ENCODE assay signal across 21 cellular contexts in the genomic region with DNA sequence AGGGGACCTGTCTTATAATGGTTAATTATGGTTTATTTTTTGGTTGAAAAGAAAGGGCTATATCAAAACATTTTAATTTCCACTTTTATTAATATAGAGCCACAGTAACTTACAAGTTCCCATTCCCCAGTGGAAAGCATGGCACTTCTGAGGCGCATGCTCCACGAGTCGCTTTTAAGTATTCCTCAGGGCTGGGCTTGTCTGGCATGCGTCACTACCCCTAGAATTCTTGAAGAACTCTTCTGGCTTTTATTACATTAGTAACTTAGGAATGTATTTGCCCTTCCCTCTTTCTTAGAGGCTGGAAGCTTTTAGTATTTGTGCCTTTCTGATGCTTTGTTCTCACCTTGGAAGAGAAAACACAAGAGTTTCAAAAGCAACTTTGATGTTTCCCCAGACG.
DNase-seq lines count a peak whose midpoint lies in the region; ATAC-seq, FAIRE-seq and TF ChIP-seq lines count a peak whose summit lies in the region.
"Had no signal": no experiment of that assay in that cellular context is flagged by ENCODE, and none has a peak within 500 bp of the region (broad histone marks: within the 10 kb centered on the region; RNA-seq: fewer than 3 reads in every experiment).

No MANE protein-coding gene starts in this region.

- peaks cover 34% of the 10 kb centered on the region for H3K36me3 Mint-ChIP-seq in mesothelial cell of epicardium
- peaks cover 71% of the 10 kb centered on the region for H3K36me3 Mint-ChIP-seq in activated CD8-positive, alpha-beta T cell treated with anti-CD3 and anti-CD28 coated beads, Interleukin-2, amount 10 ng/mL, durations not matched to agents 7 days and 5 days (ENCODE audit: low read depth)

- no peaks in the 10 kb centered on the region for H3K9me3 Mint-ChIP-seq in mesothelial cell of epicardium
- no peaks in the 10 kb centered on the region for H3K9me3 Mint-ChIP-seq in activated CD8-positive, alpha-beta T cell treated with anti-CD3 and anti-CD28 coated beads, Interleukin-2, amount 10 ng/mL, durations not matched to agents 7 days and 5 days (ENCODE audit: insufficient read depth)
- H3K9me3 Mint-ChIP-seq: activated naive CD8-positive, alpha-beta T cell treated with anti-CD3 and anti-CD28 coated beads, Interleukin-2, amount 50 U/mL, for 24 hours; T-helper 1 cell treated with Interleukin-12 subunit alpha and Interleukin-12 subunit beta and Interleukin-4 antibody, amounts not matched to agents 30 μg/mL and 1 μg/mL, for 36 hours had no signal

- H3K9me2 ChIP-seq in MM.1S (replicated peaks; ENCODE audit: insufficient read depth, low read length), result no peaks in the 10 kb centered on the region

- no peak overlapping the region for H2AFZ ChIP-seq in MM.1S (ENCODE audit: low read length)

- WGBS in heart left ventricle, 4 donors, result 81 to 92% (median 88%) methylated on average over 5 of the region's 5 CpGs
- WGBS in thyroid gland, 2 donors, result 65 to 73% methylated on average over 5 of the region's 5 CpGs

- no peak overlapping the region for H3K4me3 ChIP-seq in heart left ventricle
- H3K4me3 ChIP-seq in bronchial epithelial cell (ENCODE audit: low read depth, low read length), result no peak overlapping the region
- H3K4me3 ChIP-seq in thyroid gland (replicated peaks in 1 of 3), result no peak overlapping the region
- no peak overlapping the region for H3K4me3 ChIP-seq in MM.1S (ENCODE audit: low read length)
- H3K4me3 ChIP-seq: A549, BLaER1 had no signal

- TF ChIP-seq POLR2A in heart left ventricle (IDR thresholded peaks at IDR 0.05), result no peak
- TF ChIP-seq POLR2A in thyroid gland (IDR thresholded peaks at IDR 0.05), result no peak

- H3K27me3 ChIP-seq in heart left ventricle (no peaks in the 10 kb centered on the region), bronchial epithelial cell (ENCODE audit: control insufficient read depth, insufficient read depth, low read length) (no peaks in the 10 kb centered on the region), thyroid gland (no peaks in the 10 kb centered on the region), MM.1S (replicated peaks; ENCODE audit: insufficient read depth, low read length) (no peaks in the 10 kb centered on the region)
- H3K27me3 ChIP-seq: BLaER1 had no signal

- CTCF ChIA-PET in activated CD8-positive, alpha-beta T cell treated with anti-CD3 and anti-CD28 coated beads, Interleukin-2, amount 10 ng/mL, durations not matched to agents 7 days and 5 days (lab: Charles Lee), result interaction anchor here (0.9 to 1.2 kb wide), 2 partner anchors 50 to 81 kb away, joined by 3 read pairs; partner anchors contain the start of gene ESR2

- no peak overlapping the region for H3K4me2 ChIP-seq in MM.1S (ENCODE audit: low read depth, low read length)
- H3K4me2 ChIP-seq: A549, BLaER1 had no signal

- H3K27ac ChIP-seq in heart left ventricle, result peak overlapping the region in 8 of 12 donors; percentile 11 to 89 (median 75)
- H3K27ac ChIP-seq in thyroid gland, result peak overlapping the region; percentile 67 to 92 (median 73)
- H3K27ac ChIP-seq in MM.1S (ENCODE audit: low read length), result no peak overlapping the region
- H3K27ac ChIP-seq: A549, BLaER1 had no signal

- H3K9me3 ChIP-seq in heart left ventricle, result no peaks in the 10 kb centered on the region
- no peaks in the 10 kb centered on the region for H3K9me3 ChIP-seq in thyroid gland
- H3K9me3 ChIP-seq in MM.1S (replicated peaks; ENCODE audit: insufficient read depth, low read length), result no peaks in the 10 kb centered on the region
- H3K9me3 ChIP-seq: A549, BLaER1 had no signal

- H3K9ac ChIP-seq in MM.1S (ENCODE audit: low read length), result no peak overlapping the region
- H3K9ac ChIP-seq: BLaER1 had no signal

- H4K20me1 ChIP-seq in MM.1S (ENCODE audit: insufficient read depth, low read length), result no peaks in the 10 kb centered on the region
- H4K20me1 ChIP-seq: BLaER1 had no signal

- ATAC-seq in heart left ventricle, result no peak
- ATAC-seq in Right ventricle myocardium superior (ENCODE audit: poor library complexity), result no peak
- ATAC-seq in activated CD8-positive, alpha-beta T cell treated with anti-CD3 and anti-CD28 coated beads, Interleukin-2, amount 10 ng/mL, durations not matched to agents 7 days and 5 days, result no peak
- ATAC-seq: A549; activated naive CD8-positive, alpha-beta T cell treated with anti-CD3 and anti-CD28 coated beads, Interleukin-2, amount 50 U/mL, for 24 hours had no signal

- no peak for FAIRE-seq in bronchial epithelial cell (lab: Jason Lieb, UNC)
- FAIRE-seq: A549, frontal cortex, GM18507 had no signal

- H3K4me3 Mint-ChIP-seq in mesothelial cell of epicardium, result no peak overlapping the region
- no peak overlapping the region for H3K4me3 Mint-ChIP-seq in activated CD8-positive, alpha-beta T cell treated with anti-CD3 and anti-CD28 coated beads, Interleukin-2, amount 10 ng/mL, durations not matched to agents 7 days and 5 days
- H3K4me3 Mint-ChIP-seq: activated naive CD8-positive, alpha-beta T cell treated with anti-CD3 and anti-CD28 coated beads, Interleukin-2, amount 50 U/mL, for 24 hours; T-helper 1 cell treated with Interleukin-12 subunit alpha and Interleukin-12 subunit beta and Interleukin-4 antibody, amounts not matched to agents 30 μg/mL and 1 μg/mL, for 36 hours had no signal

- DNase-seq in heart left ventricle (no peak), Right ventricle myocardium superior (no peak), bronchial epithelial cell (ENCODE audit: low read depth) (peak; percentile 86), mesothelial cell of epicardium (ENCODE audit: low spot score in 2 of 2, unreplicated experiment in 2 of 2) (no peak), thyroid gland (peak; percentile 66 to 71), MM.1S (no peak), NCI-H1694 (lab: John Stamatoyannopoulos, UW) (no peak)
- no peak for DNase-seq in activated CD8-positive, alpha-beta T cell treated with anti-CD3 and anti-CD28 coated beads, Interleukin-2, amount 10 ng/mL, durations not matched to agents 7 days and 5 days
- DNase-seq: activated CD4-positive, alpha-beta T cell treated with anti-CD3 and anti-CD28 coated beads for 48 hours; activated naive CD8-positive, alpha-beta T cell treated with anti-CD3 and anti-CD28 coated beads, Interleukin-2, amount 50 U/mL, for 24 hours; caudate nucleus; NCI-H1436; NCI-H774; OCI-M1; SHP77 treated with DMSO at 0.1 percent for 48 hours; stimulated activated CD4-positive, alpha-beta T cell treated with anti-CD3 and anti-CD28 coated beads, Interleukin-12 subunit alpha, Interleukin-12 subunit beta, amount 100 ng/mL, for 4 hours had no signal

- peaks cover 0 to 99% (median 93%) of the 10 kb centered on the region in 9 donors for H3K36me3 ChIP-seq in heart left ventricle
- peaks cover 39% of the 10 kb centered on the region for H3K36me3 ChIP-seq in bronchial epithelial cell (ENCODE audit: control insufficient read depth, insufficient read depth, low read length)
- H3K36me3 ChIP-seq in thyroid gland, result peaks cover 66 to 84% of the 10 kb centered on the region in 2 donors
- no peaks in the 10 kb centered on the region for H3K36me3 ChIP-seq in MM.1S (replicated peaks; ENCODE audit: insufficient read depth, low read length)

- peak overlapping the region; percentile 96 for H3K27ac Mint-ChIP-seq in mesothelial cell of epicardium
- no peak overlapping the region for H3K27ac Mint-ChIP-seq in activated CD8-positive, alpha-beta T cell treated with anti-CD3 and anti-CD28 coated beads, Interleukin-2, amount 10 ng/mL, durations not matched to agents 7 days and 5 days
- H3K27ac Mint-ChIP-seq: activated naive CD8-positive, alpha-beta T cell treated with anti-CD3 and anti-CD28 coated beads, Interleukin-2, amount 50 U/mL, for 24 hours; T-helper 1 cell treated with Interleukin-12 subunit alpha and Interleukin-12 subunit beta and Interleukin-4 antibody, amounts not matched to agents 30 μg/mL and 1 μg/mL, for 36 hours had no signal

- TF ChIP-seq CTCF in heart left ventricle (IDR thresholded peaks at IDR 0.05), result no peak
- TF ChIP-seq CTCF in bronchial epithelial cell (IDR thresholded peaks at IDR 0.05; ENCODE audit: insufficient read depth, low read length, severe bottlenecking), result no peak
- no peak for TF ChIP-seq CTCF in mesothelial cell of epicardium (IDR thresholded peaks at IDR 0.05; ENCODE audit: unreplicated experiment)
- no peak for TF ChIP-seq CTCF in thyroid gland (IDR thresholded peaks at IDR 0.05)
- no peak for TF ChIP-seq CTCF in MM.1S (IDR thresholded peaks at IDR 0.05; ENCODE audit: low read length)

- H3K27me3 Mint-ChIP-seq in mesothelial cell of epicardium (ENCODE audit: low read depth), result no peaks in the 10 kb centered on the region
- H3K27me3 Mint-ChIP-seq in activated CD8-positive, alpha-beta T cell treated with anti-CD3 and anti-CD28 coated beads, Interleukin-2, amount 10 ng/mL, durations not matched to agents 7 days and 5 days (ENCODE audit: low read depth), result no peaks in the 10 kb centered on the region
- H3K27me3 Mint-ChIP-seq: activated naive CD8-positive, alpha-beta T cell treated with anti-CD3 and anti-CD28 coated beads, Interleukin-2, amount 50 U/mL, for 24 hours had no signal

- POLR2A ChIA-PET in activated CD8-positive, alpha-beta T cell treated with anti-CD3 and anti-CD28 coated beads, Interleukin-2, amount 10 ng/mL, durations not matched to agents 7 days and 5 days (lab: Charles Lee), result interaction anchor here (0.7 kb wide), 1 partner anchor 11 kb away, joined by 3 read pairs; no protein-coding TSS in a partner anchor

- H3K4me1 Mint-ChIP-seq in mesothelial cell of epicardium, result peaks cover 27% of the 10 kb centered on the region
- H3K4me1 Mint-ChIP-seq in activated CD8-positive, alpha-beta T cell treated with anti-CD3 and anti-CD28 coated beads, Interleukin-2, amount 10 ng/mL, durations not matched to agents 7 days and 5 days (ENCODE audit: low read depth), result peaks cover 11% of the 10 kb centered on the region

- H3K4me1 ChIP-seq in heart left ventricle, result peaks cover 0 to 74% (median 29%) of the 10 kb centered on the region in 12 donors
- peaks cover 11 to 14% of the 10 kb centered on the region in 2 donors for H3K4me1 ChIP-seq in thyroid gland
- H3K4me1 ChIP-seq in MM.1S (ENCODE audit: low read length), result peaks cover 11% of the 10 kb centered on the region
- H3K4me1 ChIP-seq: A549 had no signal

- intact Hi-C loops in heart left ventricle (cut with DNase I), result no loop called here
- intact Hi-C loops in Right ventricle myocardium superior (cut with DNase I), result no loop called here
- intact Hi-C loops in thyroid gland (cut with DNase I), result no loop called here

- peaks cover 5% of the 10 kb centered on the region; the same call in 1 of the 2 replicates for H3F3A ChIP-seq in MM.1S (ENCODE audit: insufficient read depth, low read length)

- H3K79me2 ChIP-seq in MM.1S (ENCODE audit: low read length), result no peaks in the 10 kb centered on the region

Comparison
In these comparisons a context has a peak if more than half of its experiments do, and no peak if none do; other contexts are left out.
1. DNase-seq: peak in bronchial epithelial cell (single experiment) and thyroid gland (2 of 2); none in heart left ventricle (0 of 5), Right ventricle myocardium superior (single experiment), mesothelial cell of epicardium (0 of 2), activated CD8-positive, alpha-beta T cell treated with anti-CD3 and anti-CD28 coated beads, Interleukin-2, amount 10 ng/mL, durations not matched to agents 7 days and 5 days (single experiment), MM.1S (single experiment) and NCI-H1694 (single experiment).